Comparison of ENCODE assay signal across 9 cellular contexts in the genomic region with DNA sequence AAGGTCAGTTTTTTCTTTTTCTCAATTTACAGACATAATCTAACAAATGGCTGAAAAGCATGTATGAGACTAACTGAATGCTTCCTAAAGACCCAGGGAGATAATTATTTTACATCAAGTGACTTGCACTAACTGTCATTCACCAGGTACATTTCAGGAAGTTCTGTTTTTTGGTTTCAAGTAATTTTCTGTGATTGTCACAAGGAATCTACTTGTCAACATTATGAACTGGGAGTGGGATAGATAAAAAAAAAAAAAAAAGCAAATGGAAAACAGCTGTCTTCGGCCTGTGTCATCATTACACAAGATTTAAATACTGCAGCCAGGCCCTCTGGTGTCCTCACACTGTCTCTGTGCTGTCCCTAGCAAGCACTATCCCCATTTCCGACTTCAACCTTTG.
"Had no signal": no experiment of that assay in that cellular context is flagged by ENCODE, and none has a peak within 500 bp of the region (broad histone marks: within the 10 kb centered on the region; RNA-seq: fewer than 3 reads in every experiment).

No MANE protein-coding gene starts in this region.

- DNase-seq: GM23248, GOT3, H7, HFFc6, KBM-7 had no signal

- H3K4me1 ChIP-seq: HAP-1 had no signal

- H3K36me3 ChIP-seq: HAP-1 had no signal

- H3K4me3 ChIP-seq: GM23248, HAP-1 had no signal

- H3K27ac ChIP-seq: GM23248, HL-60 had no signal

- H3K9me3 ChIP-seq: HAP-1 had no signal

- ATAC-seq: HCT116, HepG2 had no signal
